Comparison of ENCODE assay signal across 13 cellular contexts in genomic region chr12:26863515-26863914, GRCh38. TPM values are rescaled to one million over a fixed set of nuclear protein-coding genes. Genes with fewer than 3 reads are reported as not detected.
A peak's percentile ranks its signal among the peaks of the same experiment; 100 is the strongest.
DNase-seq lines count a peak whose midpoint lies in the region; ATAC-seq, FAIRE-seq and TF ChIP-seq lines count a peak whose summit lies in the region.
"Had no signal": no experiment of that assay in that cellular context is flagged by ENCODE, and none has a peak within 500 bp of the region (broad histone marks: within the 10 kb centered on the region; RNA-seq: fewer than 3 reads in every experiment).

No MANE protein-coding gene starts in this region.

- POLR2A ChIA-PET in PC-9 (lab: Charles Lee; ENCODE audit: unreplicated experiment) = no interaction called here

- no peaks in the 10 kb centered on the region for H3K9me3 Mint-ChIP-seq in activated naive CD4-positive, alpha-beta T cell treated with anti-CD3 and anti-CD28 coated beads, Interleukin-2, amount 10 ng/mL, durations not matched to agents 7 days and 5 days

- FAIRE-seq in kidney (lab: Jason Lieb, UNC) = no peak

- H3K4me3 Mint-ChIP-seq in activated naive CD4-positive, alpha-beta T cell treated with anti-CD3 and anti-CD28 coated beads, Interleukin-2, amount 10 ng/mL, durations not matched to agents 7 days and 5 days = no peak overlapping the region
- H3K4me3 Mint-ChIP-seq: naive thymus-derived CD4-positive, alpha-beta T cell had no signal

- H3K27ac ChIP-seq in VCaP (no peak overlapping the region), kidney (ENCODE audit: low read depth in 2 of 2, low read length in 2 of 2) (no peak overlapping the region), PC-9 (no peak overlapping the region)
- H3K27ac ChIP-seq: heart left ventricle, thoracic aorta had no signal

- no peak overlapping the region for H3K4me2 ChIP-seq in PC-9

- no peak overlapping the region for H3K4me3 ChIP-seq in Jurkat, Clone E6-1 (ENCODE audit: low read length)
- no peak overlapping the region for H3K4me3 ChIP-seq in kidney (ENCODE audit: low read length in 2 of 2)
- H3K4me3 ChIP-seq in PC-9 = no peak overlapping the region
- H3K4me3 ChIP-seq: heart left ventricle, thoracic aorta had no signal

- H4K20me1 ChIP-seq in PC-9 (ENCODE audit: insufficient read depth) = no peaks in the 10 kb centered on the region

- intact Hi-C loops in kidney (cut with DNase I) (no loop called here), PC-9 (cut with micrococcal nuclease; ENCODE audit: unreplicated experiment) (no loop called here)

- no peaks in the 10 kb centered on the region for H3F3A ChIP-seq in PC-9 (ENCODE audit: insufficient read depth, low read depth)

- no peak for ATAC-seq in GM21447 (IDR thresholded peaks at IDR 0.05; ENCODE audit: unreplicated experiment)
- ATAC-seq: activated CD4-positive, CD25-positive, alpha-beta regulatory T cell treated with anti-CD3 and anti-CD28 coated beads, Interleukin-2, amount 50 U/mL, for 24 hours; heart left ventricle; naive thymus-derived CD4-positive, alpha-beta T cell had no signal

- H2AFZ ChIP-seq in PC-9 = no peak overlapping the region

- peaks cover 10% of the 10 kb centered on the region for H3K4me1 Mint-ChIP-seq in activated naive CD4-positive, alpha-beta T cell treated with anti-CD3 and anti-CD28 coated beads, Interleukin-2, amount 10 ng/mL, durations not matched to agents 7 days and 5 days

- H3K9me2 ChIP-seq in PC-9 (ENCODE audit: insufficient read depth) = no peaks in the 10 kb centered on the region; the same call in 1 of the 2 replicates

- H3K9me3 ChIP-seq in kidney (ENCODE audit: control insufficient read depth in 1 of 2, low read length in 2 of 2) (no peaks in the 10 kb centered on the region), PC-9 (ENCODE audit: insufficient read depth, low read depth) (no peaks in the 10 kb centered on the region)
- H3K9me3 ChIP-seq: heart left ventricle, thoracic aorta had no signal

- H3K9ac ChIP-seq in kidney (ENCODE audit: low read length in 2 of 2) = no peak overlapping the region

- no peak overlapping the region for H3K27ac Mint-ChIP-seq in activated naive CD4-positive, alpha-beta T cell treated with anti-CD3 and anti-CD28 coated beads, Interleukin-2, amount 10 ng/mL, durations not matched to agents 7 days and 5 days
- H3K27ac Mint-ChIP-seq: naive thymus-derived CD4-positive, alpha-beta T cell had no signal

- TF ChIP-seq CTCF in VCaP (conservative IDR thresholded peaks at IDR 0.05) (peak; percentile 57), kidney (IDR thresholded peaks at IDR 0.05; ENCODE audit: borderline replicate concordance, extremely low read depth, insufficient read depth) (peak; percentile 23), PC-9 (conservative IDR thresholded peaks at IDR 0.05) (no peak; the same call in 1 of the 2 replicates)

- H3K27me3 Mint-ChIP-seq in activated naive CD4-positive, alpha-beta T cell treated with anti-CD3 and anti-CD28 coated beads, Interleukin-2, amount 10 ng/mL, durations not matched to agents 7 days and 5 days = peaks cover 18% of the 10 kb centered on the region

- CTCF ChIA-PET in PC-9 (lab: Charles Lee) = no interaction called here
- CTCF ChIA-PET in activated naive CD4-positive, alpha-beta T cell treated with anti-CD3 and anti-CD28 coated beads, Interleukin-2, amount 10 ng/mL, durations not matched to agents 7 days and 5 days (lab: Charles Lee) = interaction anchor here (0.8 to 1.4 kb wide), 5 partner anchors 9 to 22 kb away, joined by 3 to 6 read pairs (median 4); no protein-coding TSS in a partner anchor

- no peaks in the 10 kb centered on the region for H3K4me1 ChIP-seq in kidney (ENCODE audit: control insufficient read depth in 1 of 2, insufficient read depth in 1 of 2, low read depth in 1 of 2, low read length in 2 of 2)
- H3K4me1 ChIP-seq in PC-9 (replicated peaks; ENCODE audit: insufficient read depth) = no peaks in the 10 kb centered on the region
- H3K4me1 ChIP-seq: heart left ventricle had no signal

- H3K27me3 ChIP-seq in PC-9 (ENCODE audit: insufficient read depth, low read depth) = no peaks in the 10 kb centered on the region
- H3K27me3 ChIP-seq: heart left ventricle had no signal

- DNase-seq in ELR (ENCODE audit: low read depth) (peak; percentile 44), kidney (no peak), PC-9 (no peak), H4 (ENCODE audit: low spot score) (no peak)
- peak; percentile 65 for DNase-seq in Jurkat, Clone E6-1 (ENCODE audit: low read depth, low spot score)
- no peak for DNase-seq in activated naive CD4-positive, alpha-beta T cell treated with anti-CD3 and anti-CD28 coated beads, Interleukin-2, amount 10 ng/mL, durations not matched to agents 7 days and 5 days
- DNase-seq: heart left ventricle; naive thymus-derived CD4-positive, alpha-beta T cell; NCI-H774 had no signal

- no TSS peak for BruUV-seq in PC-9 (replicated peaks; lab: Mats Ljungman, UMichigan)

- H3K36me3 Mint-ChIP-seq in activated naive CD4-positive, alpha-beta T cell treated with anti-CD3 and anti-CD28 coated beads, Interleukin-2, amount 10 ng/mL, durations not matched to agents 7 days and 5 days = no peaks in the 10 kb centered on the region

- H3K36me3 ChIP-seq in kidney (ENCODE audit: control insufficient read depth in 1 of 2, insufficient read depth in 2 of 2, low read length in 2 of 2) (no peaks in the 10 kb centered on the region), PC-9 (ENCODE audit: low read depth) (no peaks in the 10 kb centered on the region)
- H3K36me3 ChIP-seq: heart left ventricle, thoracic aorta had no signal

- no peaks in the 10 kb centered on the region for H3K79me2 ChIP-seq in PC-9 (ENCODE audit: low read depth)

RNA-seq across cellular contexts. Expression of gene ITPR2, which starts 30.5 kb away (rescaled TPM):
- 8.5 TPM for polyA plus RNA-seq in Jurkat, Clone E6-1 (2012; ENCODE audit: insufficient read depth, insufficient read length)
- total RNA-seq in kidney = 56.9 TPM
- polyA plus RNA-seq in kidney (ENCODE audit: insufficient read depth, low read depth, low replicate concordance) = 5.7 TPM
- total RNA-seq in PC-9 (2021) = 16.2 and 26.0 TPM in 2 replicates
- 6.0 and 9.3 TPM in 2 replicates for total RNA-seq in H4 (2014; rRNA removed; shearing (Covaris generic))

Comparison
In these comparisons a context has a peak if more than half of its experiments do, and no peak if none do; other contexts are left out.
1. DNase-seq: peak in ELR (single experiment) and Jurkat, Clone E6-1 (single experiment); none in kidney (single experiment), PC-9 (0 of 2), H4 (single experiment) and activated naive CD4-positive, alpha-beta T cell treated with anti-CD3 and anti-CD28 coated beads, Interleukin-2, amount 10 ng/mL, durations not matched to agents 7 days and 5 days (single experiment).